In the genomic region with DNA sequence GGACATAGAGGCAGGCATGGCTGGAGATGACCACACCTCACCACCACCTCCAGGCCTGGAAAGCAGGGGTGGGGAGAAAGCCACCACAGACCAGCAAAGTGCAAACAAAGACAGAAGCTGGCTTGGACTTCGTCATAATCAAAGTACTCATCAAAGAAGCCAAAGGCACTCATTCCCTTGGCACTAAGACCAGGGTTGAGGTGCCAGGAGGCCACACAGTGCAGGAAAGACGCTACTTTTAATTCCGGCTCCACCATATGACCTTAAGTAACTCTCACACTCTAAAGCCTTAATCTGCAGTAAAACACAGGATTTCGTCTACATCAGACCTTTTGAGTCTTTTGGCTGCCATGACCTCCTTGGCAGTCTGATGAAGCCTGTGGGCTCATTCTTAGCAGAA, we compare ENCODE assay signal across 13 cellular contexts.
DNase-seq lines count a peak whose midpoint lies in the region; ATAC-seq, FAIRE-seq and TF ChIP-seq lines count a peak whose summit lies in the region.
"Had no signal": no experiment of that assay in that cellular context is flagged by ENCODE, and none has a peak within 500 bp of the region (broad histone marks: within the 10 kb centered on the region; RNA-seq: fewer than 3 reads in every experiment).

No MANE protein-coding gene starts in this region.

- ATAC-seq in esophagus mucosa (peak; percentile 28), GM18867 (IDR thresholded peaks at IDR 0.05; ENCODE audit: unreplicated experiment) (no peak)

- no peak overlapping the region for H3K4me2 ChIP-seq in osteoblast (ENCODE audit: insufficient read depth, low read length)

- H3K27ac Mint-ChIP-seq in activated CD4-positive, alpha-beta T cell treated with anti-CD3 and anti-CD28 coated beads, Interleukin-2, amount 10 ng/mL, durations not matched to agents 7 days and 5 days = peak overlapping the region; percentile 61

- no peaks in the 10 kb centered on the region for H3K9me3 ChIP-seq in osteoblast (ENCODE audit: low read depth, low read length)
- H3K9me3 ChIP-seq: HAP-1 had no signal

- CTCF ChIA-PET in activated CD4-positive, alpha-beta T cell treated with anti-CD3 and anti-CD28 coated beads, Interleukin-2, amount 10 ng/mL, durations not matched to agents 7 days and 5 days (lab: Charles Lee) = interaction anchor here (1.7 to 7.7 kb wide), 2 partner anchors 10 to 22 kb away, joined by 4 to 46 read pairs; no protein-coding TSS in a partner anchor

- H3K36me3 ChIP-seq in rectal smooth muscle tissue (ENCODE audit: control insufficient read depth, insufficient read depth, low read length) = no peaks in the 10 kb centered on the region
- H3K36me3 ChIP-seq in osteoblast (ENCODE audit: insufficient read depth, low read length) = no peaks in the 10 kb centered on the region
- H3K36me3 ChIP-seq: HAP-1 had no signal

- H4K20me1 ChIP-seq in osteoblast (ENCODE audit: insufficient read depth, low read length) = no peaks in the 10 kb centered on the region

- H3K4me1 Mint-ChIP-seq in activated CD4-positive, alpha-beta T cell treated with anti-CD3 and anti-CD28 coated beads, Interleukin-2, amount 10 ng/mL, durations not matched to agents 7 days and 5 days = peaks cover 61% of the 10 kb centered on the region

- no peaks in the 10 kb centered on the region for H3K27me3 Mint-ChIP-seq in activated CD4-positive, alpha-beta T cell treated with anti-CD3 and anti-CD28 coated beads, Interleukin-2, amount 10 ng/mL, durations not matched to agents 7 days and 5 days

- H3K27me3 ChIP-seq in rectal smooth muscle tissue (ENCODE audit: control insufficient read depth, insufficient read depth, low read length) = no peaks in the 10 kb centered on the region
- H3K27me3 ChIP-seq in osteoblast (ENCODE audit: insufficient read depth, low read length) = no peaks in the 10 kb centered on the region

- peak overlapping the region; percentile 23 for H3K4me3 ChIP-seq in rectal smooth muscle tissue (ENCODE audit: low read length)
- no peak overlapping the region for H3K4me3 ChIP-seq in osteoblast (ENCODE audit: insufficient read depth, low read length)
- H3K4me3 ChIP-seq: HAP-1, SK-N-MC had no signal

- H3K9me3 Mint-ChIP-seq in activated CD4-positive, alpha-beta T cell treated with anti-CD3 and anti-CD28 coated beads, Interleukin-2, amount 10 ng/mL, durations not matched to agents 7 days and 5 days = peaks cover under 1% of the 10 kb centered on the region

- POLR2A ChIA-PET in activated CD4-positive, alpha-beta T cell treated with anti-CD3 and anti-CD28 coated beads, Interleukin-2, amount 10 ng/mL, durations not matched to agents 7 days and 5 days (lab: Charles Lee) = no interaction called here

- no peak for TF ChIP-seq CTCF in osteoblast (IDR thresholded peaks at IDR 0.05; ENCODE audit: extremely low read depth, low read depth, low read length)

- H3K27ac ChIP-seq in rectal smooth muscle tissue (ENCODE audit: low read depth, low read length) (no peak overlapping the region), osteoblast (ENCODE audit: low read depth, low read length) (no peak overlapping the region)
- H3K27ac ChIP-seq: SK-N-MC had no signal

- no peak overlapping the region for H3K4me3 Mint-ChIP-seq in activated CD4-positive, alpha-beta T cell treated with anti-CD3 and anti-CD28 coated beads, Interleukin-2, amount 10 ng/mL, durations not matched to agents 7 days and 5 days

- H3K36me3 Mint-ChIP-seq in activated CD4-positive, alpha-beta T cell treated with anti-CD3 and anti-CD28 coated beads, Interleukin-2, amount 10 ng/mL, durations not matched to agents 7 days and 5 days (ENCODE audit: low read depth) = peaks cover 22% of the 10 kb centered on the region

- H3K9ac ChIP-seq in rectal smooth muscle tissue (ENCODE audit: low read length) = no peak overlapping the region

- FAIRE-seq in RCC 7860 (lab: Jason Lieb, UNC) = no peak
- FAIRE-seq: kidney had no signal

- DNase-seq in activated CD4-positive, alpha-beta T cell treated with anti-CD3 and anti-CD28 coated beads, Interleukin-2, amount 10 ng/mL, durations not matched to agents 7 days and 5 days = no peak
- no peak for DNase-seq in activated CD4-positive, alpha-beta T cell treated with anti-CD3 and anti-CD28 coated beads for 4 hours
- peak; percentile 13 for DNase-seq in NCI-H2196 treated with DMSO at 0.1 percent for 48 hours (lab: John Stamatoyannopoulos, UW; ENCODE audit: unreplicated experiment)
- DNase-seq in RCC 7860 (ENCODE audit: low spot score) = no peak
- no peak for DNase-seq in osteoblast (ENCODE audit: insufficient read length, low spot score, missing footprints)
- DNase-seq: KBM-7, kidney, NCI-H510A treated with DMSO at 0.1 percent for 48 hours had no signal

- no peak overlapping the region for H2AFZ ChIP-seq in osteoblast (ENCODE audit: low read length)

- peaks cover 58% of the 10 kb centered on the region for H3K79me2 ChIP-seq in osteoblast (ENCODE audit: insufficient read depth, low read length)

- H3K4me1 ChIP-seq in rectal smooth muscle tissue (ENCODE audit: control insufficient read depth, insufficient read depth, low read length) (peaks cover 15% of the 10 kb centered on the region), osteoblast (ENCODE audit: insufficient read depth, low read length) (peaks cover 15% of the 10 kb centered on the region)
- H3K4me1 ChIP-seq: HAP-1 had no signal
